Comparison of ENCODE assay signal across 19 cellular contexts in genomic region chr12:81147286-81147919, GRCh38.
A peak's percentile ranks its signal among the peaks of the same experiment; 100 is the strongest.
DNase-seq lines count a peak whose midpoint lies in the region; ATAC-seq, FAIRE-seq and TF ChIP-seq lines count a peak whose summit lies in the region.
"Had no signal": no experiment of that assay in that cellular context is flagged by ENCODE, and none has a peak within 500 bp of the region (broad histone marks: within the 10 kb centered on the region; RNA-seq: fewer than 3 reads in every experiment).

No MANE protein-coding gene starts in this region.

- H3K18ac ChIP-seq in H1 (ENCODE audit: extremely low read depth, low read length), result no peak overlapping the region

- no peaks in the 10 kb centered on the region for H3K79me1 ChIP-seq in H1 (ENCODE audit: low read depth, low read length)

- H3K27me3 ChIP-seq in H1 (replicated peaks in 1 of 4; ENCODE audit: control insufficient read depth in 3 of 4, extremely low read depth in 1 of 4, insufficient read depth in 3 of 4, low read length in 3 of 4) (no peaks in the 10 kb centered on the region), stomach (no peaks in the 10 kb centered on the region)
- H3K27me3 ChIP-seq: heart left ventricle, pancreas, tibial nerve had no signal

- DNase-seq in SHP77 (lab: John Stamatoyannopoulos, UW), result peak; percentile 20 to 45
- no peak for DNase-seq in SHP77 treated with DMSO at 0.1 percent for 48 hours (lab: John Stamatoyannopoulos, UW)
- peak; percentile 14 for DNase-seq in NCI-H1092 (lab: John Stamatoyannopoulos, UW)
- DNase-seq in H1 (ENCODE audit: low read depth in 1 of 2, low spot score in 2 of 2), result no peak
- no peak for DNase-seq in sciatic nerve (ENCODE audit: low spot score)
- no peak for DNase-seq in putamen (ENCODE audit: low spot score)
- no peak for DNase-seq in stomach
- DNase-seq in NCI-H1048 (lab: John Stamatoyannopoulos, UW), result no peak
- DNase-seq: activated T-cell treated with anti-CD3 and anti-CD28 coated beads, Interleukin-2, amount 50 U/mL, for 48 hours; effector memory CD8-positive, alpha-beta T cell; heart left ventricle; immature natural killer cell; NCI-H187; pancreas; stimulated activated naive CD4-positive, alpha-beta T cell; T-helper 9 cell had no signal

- no peak overlapping the region for H3K4me3 ChIP-seq in H1 (ENCODE audit: extremely low read depth in 1 of 4, insufficient read depth in 2 of 4, low read depth in 3 of 4, low read length in 4 of 4)
- H3K4me3 ChIP-seq in stomach, result no peak overlapping the region
- H3K4me3 ChIP-seq: heart left ventricle, pancreas, tibial nerve had no signal

- no peak overlapping the region for H2AK5ac ChIP-seq in H1 (ENCODE audit: low read depth, low read length)

- no peaks in the 10 kb centered on the region for H3K9me3 ChIP-seq in H1 (ENCODE audit: insufficient read depth in 2 of 2, low read depth in 1 of 2, low read length in 1 of 2)
- H3K9me3 ChIP-seq in stomach, result no peaks in the 10 kb centered on the region
- H3K9me3 ChIP-seq: heart left ventricle, pancreas, tibial nerve had no signal

- peaks cover 0 to 4% (median 0%) of the 10 kb centered on the region in 4 experiments; a peak in 2 of 8 replicates for H3K36me3 ChIP-seq in H1 (ENCODE audit: control insufficient read depth in 2 of 4, insufficient read depth in 4 of 4, low read length in 3 of 4)
- no peaks in the 10 kb centered on the region for H3K36me3 ChIP-seq in stomach
- H3K36me3 ChIP-seq: pancreas had no signal

- no peak overlapping the region for H3K4me2 ChIP-seq in H1 (ENCODE audit: insufficient read depth in 1 of 2, low read depth in 2 of 2, low read length in 2 of 2)

- no peak overlapping the region for H2BK12ac ChIP-seq in H1 (ENCODE audit: low read depth, low read length)

- no peak for TF ChIP-seq CTCF in H1 (IDR thresholded peaks at IDR 0.05; ENCODE audit: control extremely low read depth in 1 of 3, insufficient read depth in 1 of 3, low read depth in 1 of 3, low read length in 3 of 3)
- TF ChIP-seq CTCF in stomach (IDR thresholded peaks at IDR 0.05), result no peak

- no peak overlapping the region for H2BK5ac ChIP-seq in H1 (ENCODE audit: low read depth, low read length)

- no peak overlapping the region for H4K8ac ChIP-seq in H1 (ENCODE audit: extremely low read depth, insufficient read depth, low read length)

- H4K20me1 ChIP-seq in H1 (replicated peaks in 1 of 2; ENCODE audit: control insufficient read depth in 1 of 2, insufficient read depth in 2 of 2, low read length in 2 of 2), result no peaks in the 10 kb centered on the region

- TF ChIP-seq EP300 in H1 (IDR thresholded peaks at IDR 0.05; ENCODE audit: borderline replicate concordance in 1 of 2, low read depth in 2 of 2, low read length in 2 of 2), result no peak
- TF ChIP-seq EP300 in stomach (IDR thresholded peaks at IDR 0.05), result no peak

- H2BK20ac ChIP-seq in H1 (ENCODE audit: low read length), result no peak overlapping the region

- peak; percentile 9 to 25; a peak in 1 of 4 replicates for TF ChIP-seq RAD21 in H1 (IDR thresholded peaks at IDR 0.05 in 1 of 2, conservative IDR thresholded peaks at IDR 0.05 in 1 of 2; ENCODE audit: low read depth in 2 of 2, low read length in 2 of 2)

- intact Hi-C loops in sciatic nerve (cut with DNase I) (no loop called here), stomach (cut with DNase I; ENCODE audit: low total_unique reads) (no loop called here)

- FAIRE-seq in H1 (lab: Jason Lieb, UNC), result no peak
- FAIRE-seq: GM19239, pancreas had no signal

- no peak overlapping the region for H3K27ac ChIP-seq in H1 (ENCODE audit: low read depth, low read length)
- H3K27ac ChIP-seq in stomach, result no peak overlapping the region
- H3K27ac ChIP-seq: heart left ventricle, pancreas, tibial nerve had no signal

- no peak overlapping the region for H3K23ac ChIP-seq in H1 (ENCODE audit: insufficient read length)

- peak; percentile 26 for ATAC-seq in sciatic nerve
- ATAC-seq: activated naive CD4-positive, alpha-beta T cell treated with anti-CD3 and anti-CD28 coated beads, Interleukin-2, amount 50 U/mL, for 72 hours; effector memory CD8-positive, alpha-beta T cell had no signal

- H2AFZ ChIP-seq in H1 (ENCODE audit: low read length), result no peak overlapping the region

- 76% methylated on average over 4 of the region's 4 CpGs; no CpG with 5 or more reads in 1 of the 2 experiments for WGBS in H1 (ENCODE audit: extremely low coverage in 1 of 2, insufficient coverage in 1 of 2, insufficient read length in 1 of 2, insufficient replicate concordance in 2 of 2, low coverage in 1 of 2, low lambda C conversion rate in 2 of 2, missing lambda C conversion rate in 1 of 2), 2 experiments
- WGBS in stomach, 5 donors, result 64 to 70% (median 69%) methylated on average over 4 of the region's 4 CpGs

- H2BK120ac ChIP-seq in H1 (replicated peaks; ENCODE audit: low read depth, low read length), result no peak overlapping the region

- TF ChIP-seq POLR2A in H1 (IDR thresholded peaks at IDR 0.05; ENCODE audit: control extremely low read depth in 1 of 2, low read depth in 2 of 2, low read length in 2 of 2), result no peak
- no peak for TF ChIP-seq POLR2A in stomach (IDR thresholded peaks at IDR 0.05)

- no peak overlapping the region for H3K9ac ChIP-seq in H1 (replicated peaks in 1 of 4; ENCODE audit: extremely low read depth in 1 of 4, low read depth in 3 of 4, low read length in 3 of 4)

- H3K79me2 ChIP-seq in H1 (ENCODE audit: control insufficient read depth in 1 of 2, insufficient read depth in 2 of 2, low read length in 2 of 2), result no peaks in the 10 kb centered on the region

- H3K4ac ChIP-seq in H1 (replicated peaks; ENCODE audit: insufficient read length, low read depth, low read length), result no peak overlapping the region

- no peaks in the 10 kb centered on the region for H3K23me2 ChIP-seq in H1 (ENCODE audit: low read depth, low read length)

- H4K91ac ChIP-seq in H1 (replicated peaks; ENCODE audit: insufficient read length, low read length), result no peak overlapping the region

- CTCF ChIA-PET in H1 (lab: Charles Lee; ENCODE audit: partially characterized antibody), result interaction anchor here (1.2 kb wide), 1 partner anchor 12 kb away, joined by 3 read pairs; no protein-coding TSS in a partner anchor

- no peak overlapping the region for H2BK15ac ChIP-seq in H1 (ENCODE audit: low read length)

- H3K56ac ChIP-seq in H1 (replicated peaks; ENCODE audit: insufficient read length, low read depth, low read length), result no peak overlapping the region

- POLR2A ChIA-PET in H1 (lab: Charles Lee; ENCODE audit: partially characterized antibody), result no interaction called here

- H3K14ac ChIP-seq in H1 (ENCODE audit: insufficient read length), result no peak overlapping the region

- no peaks in the 10 kb centered on the region for H3K4me1 ChIP-seq in H1 (replicated peaks in 1 of 4; ENCODE audit: control insufficient read depth in 3 of 4, insufficient read depth in 4 of 4, low read length in 3 of 4)
- no peaks in the 10 kb centered on the region for H3K4me1 ChIP-seq in stomach
- H3K4me1 ChIP-seq: heart left ventricle, tibial nerve had no signal

- no peak overlapping the region for H4K5ac ChIP-seq in H1 (ENCODE audit: insufficient read length, low read depth, low read length)

TF ChIP-seq in H1, 55 proteins besides CTCF, POLR2A, EP300 and RAD21:
- no peak for TF ChIP-seq NRF1 (IDR thresholded peaks at IDR 0.05; ENCODE audit: low read depth, low read length)
- TF ChIP-seq ZNF274 (IDR thresholded peaks at IDR 0.05; ENCODE audit: borderline replicate concordance, extremely low read depth, low read length), result no peak
- TF ChIP-seq TAF1 (IDR thresholded peaks at IDR 0.05; ENCODE audit: low read depth, low read length), result no peak
- no peak for TF ChIP-seq MAX (IDR thresholded peaks at IDR 0.05)
- TF ChIP-seq CHD1 (IDR thresholded peaks at IDR 0.05; ENCODE audit: low read depth, low read length), result no peak

Comparison
In these comparisons a context has a peak if more than half of its experiments do, and no peak if none do; other contexts are left out.
1. DNase-seq: peak in SHP77 (2 of 2) and NCI-H1092 (single experiment); none in SHP77 treated with DMSO at 0.1 percent for 48 hours (single experiment), H1 (0 of 2), sciatic nerve (single experiment), putamen (single experiment), stomach (single experiment) and NCI-H1048 (single experiment).